1 cellular context compared by ENCODE assay signal in genomic region chr13:37491661-37492060, GRCh38.
TF ChIP-seq lines count a peak whose summit lies in the region.

No MANE protein-coding gene starts in this region.

TF ChIP-seq in IMR-90, 13 proteins besides CTCF, POLR2A, EP300 and RAD21 (continued from another document):
- no peak for TF ChIP-seq USF2 (IDR thresholded peaks at IDR 0.05; ENCODE audit: low read depth, low read length)
- no peak for TF ChIP-seq RCOR1 (IDR thresholded peaks at IDR 0.05; ENCODE audit: insufficient replicate concordance, low read length)
- TF ChIP-seq MAZ (IDR thresholded peaks at IDR 0.05; ENCODE audit: borderline replicate concordance, low read depth, low read length) = no peak
- no peak for TF ChIP-seq MAFK (IDR thresholded peaks at IDR 0.05; ENCODE audit: low read depth, low read length)
- TF ChIP-seq, protein P1, sequence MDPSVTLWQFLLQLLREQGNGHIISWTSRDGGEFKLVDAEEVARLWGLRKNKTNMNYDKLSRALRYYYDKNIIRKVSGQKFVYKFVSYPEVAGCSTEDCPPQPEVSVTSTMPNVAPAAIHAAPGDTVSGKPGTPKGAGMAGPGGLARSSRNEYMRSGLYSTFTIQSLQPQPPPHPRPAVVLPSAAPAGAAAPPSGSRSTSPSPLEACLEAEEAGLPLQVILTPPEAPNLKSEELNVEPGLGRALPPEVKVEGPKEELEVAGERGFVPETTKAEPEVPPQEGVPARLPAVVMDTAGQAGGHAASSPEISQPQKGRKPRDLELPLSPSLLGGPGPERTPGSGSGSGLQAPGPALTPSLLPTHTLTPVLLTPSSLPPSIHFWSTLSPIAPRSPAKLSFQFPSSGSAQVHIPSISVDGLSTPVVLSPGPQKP (IDR thresholded peaks at IDR 0.05; ENCODE audit: borderline replicate concordance, low read depth, low read length) = no peak
